Comparison of ENCODE assay signal across 1 cellular context in the genomic region with DNA sequence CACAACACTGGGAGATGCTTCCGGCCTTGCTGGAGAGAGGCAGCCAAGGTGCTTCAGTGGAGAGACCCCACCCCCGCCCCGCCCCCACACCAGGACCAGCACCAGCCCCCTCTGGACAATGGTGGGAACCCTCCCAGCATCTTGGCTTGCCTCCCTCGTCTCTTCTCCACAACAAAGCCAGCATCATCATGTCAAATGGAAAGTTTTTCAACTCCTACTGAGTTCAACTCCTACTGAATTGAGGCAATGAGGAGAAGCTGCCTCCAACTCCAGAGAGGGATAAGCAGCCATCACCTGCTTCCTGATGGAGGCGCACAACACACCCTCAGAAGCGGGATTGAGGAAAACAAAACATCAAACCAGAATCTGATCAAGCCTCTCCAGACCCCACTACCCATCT.
TF ChIP-seq lines count a peak whose summit lies in the region.

No MANE protein-coding gene starts in this region.

TF ChIP-seq in GM23338, 12 proteins besides CTCF, POLR2A, EP300 and RAD21:
- TF ChIP-seq EZH2 (IDR thresholded peaks at IDR 0.05; ENCODE audit: low read depth, unreplicated experiment): no peak
- TF ChIP-seq, protein P1, sequence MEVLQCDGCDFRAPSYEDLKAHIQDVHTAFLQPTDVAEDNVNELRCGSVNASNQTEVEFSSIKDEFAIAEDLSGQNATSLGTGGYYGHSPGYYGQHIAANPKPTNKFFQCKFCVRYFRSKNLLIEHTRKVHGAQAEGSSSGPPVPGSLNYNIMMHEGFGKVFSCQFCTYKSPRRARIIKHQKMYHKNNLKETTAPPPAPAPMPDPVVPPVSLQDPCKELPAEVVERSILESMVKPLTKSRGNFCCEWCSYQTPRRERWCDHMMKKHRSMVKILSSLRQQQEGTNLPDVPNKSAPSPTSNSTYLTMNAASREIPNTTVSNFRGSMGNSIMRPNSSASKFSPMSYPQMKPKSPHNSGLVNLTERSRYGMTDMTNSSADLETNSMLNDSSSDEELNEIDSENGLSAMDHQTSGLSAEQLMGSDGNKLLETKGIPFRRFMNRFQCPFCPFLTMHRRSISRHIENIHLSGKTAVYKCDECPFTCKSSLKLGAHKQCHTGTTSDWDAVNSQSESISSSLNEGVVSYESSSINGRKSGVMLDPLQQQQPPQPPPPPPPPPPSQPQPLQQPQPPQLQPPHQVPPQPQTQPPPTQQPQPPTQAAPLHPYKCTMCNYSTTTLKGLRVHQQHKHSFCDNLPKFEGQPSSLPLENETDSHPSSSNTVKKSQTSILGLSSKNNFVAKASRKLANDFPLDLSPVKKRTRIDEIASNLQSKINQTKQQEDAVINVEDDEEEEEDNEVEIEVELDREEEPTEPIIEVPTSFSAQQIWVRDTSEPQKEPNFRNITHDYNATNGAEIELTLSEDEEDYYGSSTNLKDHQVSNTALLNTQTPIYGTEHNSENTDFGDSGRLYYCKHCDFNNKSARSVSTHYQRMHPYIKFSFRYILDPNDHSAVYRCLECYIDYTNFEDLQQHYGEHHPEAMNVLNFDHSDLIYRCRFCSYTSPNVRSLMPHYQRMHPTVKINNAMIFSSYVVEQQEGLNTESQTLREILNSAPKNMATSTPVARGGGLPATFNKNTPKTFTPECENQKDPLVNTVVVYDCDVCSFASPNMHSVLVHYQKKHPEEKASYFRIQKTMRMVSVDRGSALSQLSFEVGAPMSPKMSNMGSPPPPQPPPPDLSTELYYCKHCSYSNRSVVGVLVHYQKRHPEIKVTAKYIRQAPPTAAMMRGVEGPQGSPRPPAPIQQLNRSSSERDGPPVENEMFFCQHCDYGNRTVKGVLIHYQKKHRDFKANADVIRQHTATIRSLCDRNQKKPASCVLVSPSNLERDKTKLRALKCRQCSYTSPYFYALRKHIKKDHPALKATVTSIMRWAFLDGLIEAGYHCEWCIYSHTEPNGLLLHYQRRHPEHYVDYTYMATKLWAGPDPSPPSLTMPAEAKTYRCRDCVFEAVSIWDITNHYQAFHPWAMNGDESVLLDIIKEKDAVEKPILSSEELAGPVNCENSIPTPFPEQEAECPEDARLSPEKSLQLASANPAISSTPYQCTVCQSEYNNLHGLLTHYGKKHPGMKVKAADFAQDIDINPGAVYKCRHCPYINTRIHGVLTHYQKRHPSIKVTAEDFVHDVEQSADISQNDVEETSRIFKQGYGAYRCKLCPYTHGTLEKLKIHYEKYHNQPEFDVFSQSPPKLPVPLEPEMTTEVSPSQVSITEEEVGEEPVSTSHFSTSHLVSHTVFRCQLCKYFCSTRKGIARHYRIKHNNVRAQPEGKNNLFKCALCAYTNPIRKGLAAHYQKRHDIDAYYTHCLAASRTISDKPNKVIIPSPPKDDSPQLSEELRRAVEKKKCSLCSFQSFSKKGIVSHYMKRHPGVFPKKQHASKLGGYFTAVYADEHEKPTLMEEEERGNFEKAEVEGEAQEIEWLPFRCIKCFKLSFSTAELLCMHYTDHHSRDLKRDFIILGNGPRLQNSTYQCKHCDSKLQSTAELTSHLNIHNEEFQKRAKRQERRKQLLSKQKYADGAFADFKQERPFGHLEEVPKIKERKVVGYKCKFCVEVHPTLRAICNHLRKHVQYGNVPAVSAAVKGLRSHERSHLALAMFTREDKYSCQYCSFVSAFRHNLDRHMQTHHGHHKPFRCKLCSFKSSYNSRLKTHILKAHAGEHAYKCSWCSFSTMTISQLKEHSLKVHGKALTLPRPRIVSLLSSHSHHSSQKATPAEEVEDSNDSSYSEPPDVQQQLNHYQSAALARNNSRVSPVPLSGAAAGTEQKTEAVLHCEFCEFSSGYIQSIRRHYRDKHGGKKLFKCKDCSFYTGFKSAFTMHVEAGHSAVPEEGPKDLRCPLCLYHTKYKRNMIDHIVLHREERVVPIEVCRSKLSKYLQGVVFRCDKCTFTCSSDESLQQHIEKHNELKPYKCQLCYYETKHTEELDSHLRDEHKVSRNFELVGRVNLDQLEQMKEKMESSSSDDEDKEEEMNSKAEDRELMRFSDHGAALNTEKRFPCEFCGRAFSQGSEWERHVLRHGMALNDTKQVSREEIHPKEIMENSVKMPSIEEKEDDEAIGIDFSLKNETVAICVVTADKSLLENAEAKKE (CRISPR knock-in tag; IDR thresholded peaks at IDR 0.05): peak; percentile 50; the same call in 1 of the 2 replicates
